In the genomic region with DNA sequence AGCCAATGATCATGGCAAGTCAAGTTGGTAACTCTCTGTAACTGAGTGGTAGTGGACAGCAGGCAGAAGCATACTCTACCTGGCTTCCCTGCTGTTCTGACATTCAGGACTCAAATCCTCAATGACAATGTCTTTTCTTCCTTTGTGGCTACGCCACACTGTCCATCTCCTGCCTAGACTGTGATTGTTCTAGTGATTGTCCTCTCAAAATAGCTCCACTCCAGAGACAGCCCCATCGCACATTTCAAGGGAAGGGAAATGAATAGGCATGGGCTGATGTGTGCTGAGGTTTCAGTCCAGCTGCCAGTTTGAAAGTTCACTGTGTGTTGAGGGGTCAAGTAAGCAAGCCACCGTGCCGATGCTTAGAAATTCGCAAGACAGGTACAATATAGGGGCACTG, we compare ENCODE assay signal across 29 cellular contexts.
"Had no signal": no experiment of that assay in that cellular context is flagged by ENCODE, and none has a peak within 500 bp of the region (broad histone marks: within the 10 kb centered on the region; RNA-seq: fewer than 3 reads in every experiment).

No MANE protein-coding gene starts in this region.

- H3K9me3 ChIP-seq: colonic mucosa, gastrocnemius medialis, ovary, psoas muscle, right lobe of liver, thoracic aorta, tibial nerve, upper lobe of left lung had no signal

- H3K27ac Mint-ChIP-seq: dendritic cell treated with granulocyte-macrophage colony-stimulating factor and Interleukin-4, amounts not matched to agents 40 ng/mL and 50 ng/mL, for 4 days; endodermal cell; immature natural killer cell; naive thymus-derived CD4-positive, alpha-beta T cell; stimulated activated naive B cell treated with anti-CD40 and anti-IgM and Interleukin-4, amounts not matched to agents 10 μg/mL and 1 μg/mL and 100 μg/mL, for 72 hours; stimulated activated naive CD8-positive, alpha-beta T cell treated with anti-CD3 and anti-CD28 coated beads, Interleukin-15, Interleukin-2, amounts not matched to agents 100 ng/mL and 50 ng/mL, for 24 hours had no signal

- H3K36me3 ChIP-seq: colonic mucosa, gastrocnemius medialis, ovary, right lobe of liver, thoracic aorta, tibial nerve, upper lobe of left lung had no signal

- H3K27me3 Mint-ChIP-seq: stimulated activated naive B cell treated with anti-CD40 and anti-IgM and Interleukin-4, amounts not matched to agents 10 μg/mL and 1 μg/mL and 100 μg/mL, for 72 hours had no signal

- H3K27ac ChIP-seq: epithelial cell of prostate, gastrocnemius medialis, ovary, psoas muscle, right lobe of liver, thoracic aorta, tibial nerve, upper lobe of left lung had no signal

- H3K4me1 ChIP-seq: colonic mucosa, gastrocnemius medialis, psoas muscle, upper lobe of left lung had no signal

- H3K36me3 Mint-ChIP-seq: immature natural killer cell; naive thymus-derived CD4-positive, alpha-beta T cell; stimulated activated naive B cell treated with anti-CD40 and anti-IgM and Interleukin-4, amounts not matched to agents 10 μg/mL and 1 μg/mL and 100 μg/mL, for 72 hours had no signal

- H3K4me3 Mint-ChIP-seq: dendritic cell treated with granulocyte-macrophage colony-stimulating factor and Interleukin-4, amounts not matched to agents 40 ng/mL and 50 ng/mL, for 4 days; endodermal cell; immature natural killer cell; naive thymus-derived CD4-positive, alpha-beta T cell; nephron; stimulated activated naive B cell treated with anti-CD40 and anti-IgM and Interleukin-4, amounts not matched to agents 10 μg/mL and 1 μg/mL and 100 μg/mL, for 72 hours; stimulated activated naive CD8-positive, alpha-beta T cell treated with anti-CD3 and anti-CD28 coated beads, Interleukin-15, Interleukin-2, amounts not matched to agents 100 ng/mL and 50 ng/mL, for 24 hours had no signal

- H3K27me3 ChIP-seq: colonic mucosa, gastrocnemius medialis, ovary, right lobe of liver, tibial nerve, upper lobe of left lung had no signal

- ATAC-seq: esophagus mucosa; gastrocnemius medialis; naive thymus-derived CD4-positive, alpha-beta T cell; psoas muscle; stimulated activated naive B cell treated with anti-CD40 and anti-IgM and Interleukin-4, amounts not matched to agents 10 μg/mL and 1 μg/mL and 100 μg/mL, for 72 hours had no signal

- H3K4me3 ChIP-seq: colonic mucosa, gastrocnemius medialis, ovary, psoas muscle, right lobe of liver, thoracic aorta, tibial nerve, upper lobe of left lung had no signal

- H3K4me1 Mint-ChIP-seq: immature natural killer cell; naive thymus-derived CD4-positive, alpha-beta T cell; stimulated activated naive B cell treated with anti-CD40 and anti-IgM and Interleukin-4, amounts not matched to agents 10 μg/mL and 1 μg/mL and 100 μg/mL, for 72 hours had no signal

- H3K9me3 Mint-ChIP-seq: dendritic cell treated with granulocyte-macrophage colony-stimulating factor and Interleukin-4, amounts not matched to agents 40 ng/mL and 50 ng/mL, for 4 days; endodermal cell; naive thymus-derived CD4-positive, alpha-beta T cell; nephron; stimulated activated naive B cell treated with anti-CD40 and anti-IgM and Interleukin-4, amounts not matched to agents 10 μg/mL and 1 μg/mL and 100 μg/mL, for 72 hours; stimulated activated naive CD8-positive, alpha-beta T cell treated with anti-CD3 and anti-CD28 coated beads, Interleukin-15, Interleukin-2, amounts not matched to agents 100 ng/mL and 50 ng/mL, for 24 hours had no signal

- DNase-seq: effector CD8-positive, alpha-beta T cell; endodermal cell; foreskin fibroblast; gastrocnemius medialis; head of caudate nucleus; hypothalamus; immature natural killer cell; islet precursor cell; kidney glomerular epithelial cell; mesendoderm; midbrain; naive thymus-derived CD4-positive, alpha-beta T cell; occipital lobe; ovary; posterior cingulate gyrus; psoas muscle; right lobe of liver; stimulated activated CD4-positive, alpha-beta T cell treated with anti-CD3 and anti-CD28 coated beads, Interleukin-15, amount 100 ng/mL, for 24 hours; stimulated activated CD4-positive, alpha-beta T cell treated with anti-CD3 and anti-CD28 coated beads, Interleukin-2, amount 100 ng/mL, for 48 hours; stimulated activated naive B cell treated with anti-CD40 and anti-IgM and Interleukin-4, amounts not matched to agents 10 μg/mL and 1 μg/mL and 100 μg/mL, for 72 hours; upper lobe of left lung had no signal
